1 cellular context compared by ENCODE assay signal in genomic region chr2:13884271-13884976, GRCh38.
TF ChIP-seq lines count a peak whose summit lies in the region.

No MANE protein-coding gene starts in this region.

TF ChIP-seq in GM23338, 12 proteins besides CTCF, POLR2A, EP300 and RAD21 (continued from another document):
- no peak for TF ChIP-seq ZNF462 (CRISPR knock-in tag; IDR thresholded peaks at IDR 0.05)
- TF ChIP-seq, protein P1, sequence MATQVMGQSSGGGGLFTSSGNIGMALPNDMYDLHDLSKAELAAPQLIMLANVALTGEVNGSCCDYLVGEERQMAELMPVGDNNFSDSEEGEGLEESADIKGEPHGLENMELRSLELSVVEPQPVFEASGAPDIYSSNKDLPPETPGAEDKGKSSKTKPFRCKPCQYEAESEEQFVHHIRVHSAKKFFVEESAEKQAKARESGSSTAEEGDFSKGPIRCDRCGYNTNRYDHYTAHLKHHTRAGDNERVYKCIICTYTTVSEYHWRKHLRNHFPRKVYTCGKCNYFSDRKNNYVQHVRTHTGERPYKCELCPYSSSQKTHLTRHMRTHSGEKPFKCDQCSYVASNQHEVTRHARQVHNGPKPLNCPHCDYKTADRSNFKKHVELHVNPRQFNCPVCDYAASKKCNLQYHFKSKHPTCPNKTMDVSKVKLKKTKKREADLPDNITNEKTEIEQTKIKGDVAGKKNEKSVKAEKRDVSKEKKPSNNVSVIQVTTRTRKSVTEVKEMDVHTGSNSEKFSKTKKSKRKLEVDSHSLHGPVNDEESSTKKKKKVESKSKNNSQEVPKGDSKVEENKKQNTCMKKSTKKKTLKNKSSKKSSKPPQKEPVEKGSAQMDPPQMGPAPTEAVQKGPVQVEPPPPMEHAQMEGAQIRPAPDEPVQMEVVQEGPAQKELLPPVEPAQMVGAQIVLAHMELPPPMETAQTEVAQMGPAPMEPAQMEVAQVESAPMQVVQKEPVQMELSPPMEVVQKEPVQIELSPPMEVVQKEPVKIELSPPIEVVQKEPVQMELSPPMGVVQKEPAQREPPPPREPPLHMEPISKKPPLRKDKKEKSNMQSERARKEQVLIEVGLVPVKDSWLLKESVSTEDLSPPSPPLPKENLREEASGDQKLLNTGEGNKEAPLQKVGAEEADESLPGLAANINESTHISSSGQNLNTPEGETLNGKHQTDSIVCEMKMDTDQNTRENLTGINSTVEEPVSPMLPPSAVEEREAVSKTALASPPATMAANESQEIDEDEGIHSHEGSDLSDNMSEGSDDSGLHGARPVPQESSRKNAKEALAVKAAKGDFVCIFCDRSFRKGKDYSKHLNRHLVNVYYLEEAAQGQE (IDR thresholded peaks at IDR 0.05; ENCODE audit: unreplicated experiment) = no peak
- no peak for TF ChIP-seq ZNF114 (CRISPR knock-in tag; IDR thresholded peaks at IDR 0.05)
- TF ChIP-seq ZNF331 (CRISPR knock-in tag; IDR thresholded peaks at IDR 0.05; ENCODE audit: low read depth) = no peak
- no peak for TF ChIP-seq POLR2AphosphoS5 (IDR thresholded peaks at IDR 0.05; ENCODE audit: low read depth)
- TF ChIP-seq STAT1 (IDR thresholded peaks at IDR 0.05; ENCODE audit: unreplicated experiment) = no peak
